22 cellular contexts compared by ENCODE assay signal in genomic region chr7:94514917-94515316, GRCh38. TPM values are rescaled to one million over a fixed set of nuclear protein-coding genes. Genes with fewer than 3 reads are reported as not detected.
DNase-seq lines count a peak whose midpoint lies in the region; ATAC-seq and TF ChIP-seq lines count a peak whose summit lies in the region.
"Had no signal": no experiment of that assay in that cellular context is flagged by ENCODE, and none has a peak within 500 bp of the region (broad histone marks: within the 10 kb centered on the region; RNA-seq: fewer than 3 reads in every experiment).

No MANE protein-coding gene starts in this region.

- H2AFZ ChIP-seq in IMR-90 (replicated peaks; ENCODE audit: low read length, poor library complexity): no peak overlapping the region

- no peak overlapping the region for H3K9ac ChIP-seq in IMR-90 (ENCODE audit: low read depth, low read length)

- intact Hi-C loops in CD4-positive, alpha-beta T cell (cut with DNase I, micrococcal nuclease): loop anchor here (10.0 kb wide), 2 partner anchors 140 to 1390 kb away; partner anchors contain the start of gene SGCE (in 1 of the 2)
- intact Hi-C loops in IMR-90 (cut with micrococcal nuclease): loop anchor here (10.0 kb wide), 1 partner anchor 140 kb away; the partner anchor contains the start of gene SGCE
- intact Hi-C loops in dorsolateral prefrontal cortex (cut with DNase I): loop anchor here (5.0 to 10.0 kb wide), 2 partner anchors 392 to 730 kb away; partner anchors contain the start of gene PPP1R9A (in 2 of the 2)
- intact Hi-C loops in head of caudate nucleus (cut with DNase I): loop anchor here (5.0 to 10.0 kb wide), 2 partner anchors 142 to 530 kb away; partner anchors contain the start of gene SGCE

- H3K56ac ChIP-seq in IMR-90 (ENCODE audit: extremely low read depth, insufficient read depth, low read length): no peak overlapping the region

- no peak overlapping the region for H4K8ac ChIP-seq in IMR-90 (ENCODE audit: low read depth in 2 of 2, low read length in 2 of 2)

- H3K9me3 Mint-ChIP-seq in CD4-positive, alpha-beta T cell: no peaks in the 10 kb centered on the region
- no peaks in the 10 kb centered on the region for H3K9me3 Mint-ChIP-seq in activated T-helper 17 cell treated with anti-CD3 and anti-CD28 coated beads, Interleukin-2, amount 50 U/mL, for 72 hours
- H3K9me3 Mint-ChIP-seq in mesothelial cell of epicardium: no peaks in the 10 kb centered on the region
- H3K9me3 Mint-ChIP-seq: activated naive CD8-positive, alpha-beta T cell treated with anti-CD3 and anti-CD28 coated beads, Interleukin-2, amount 50 U/mL, for 24 hours; CD4-positive, alpha-beta memory T cell; IgD-negative memory B cell; immature natural killer cell; naive thymus-derived CD8-positive, alpha-beta T cell had no signal

- no peak overlapping the region for H2BK20ac ChIP-seq in IMR-90 (ENCODE audit: low read depth, low read length)

- H2AK5ac ChIP-seq in IMR-90 (ENCODE audit: low read depth, low read length): no peak overlapping the region

- no peak for TF ChIP-seq RAD21 in IMR-90 (IDR thresholded peaks at IDR 0.05; ENCODE audit: low read length)

- H3K18ac ChIP-seq in IMR-90 (ENCODE audit: low read depth, low read length): no peak overlapping the region

- no peak for ATAC-seq in CD4-positive, alpha-beta T cell (ENCODE audit: poor library complexity)
- ATAC-seq in IMR-90 (ENCODE audit: low read depth) (no peak), GM21786 (IDR thresholded peaks at IDR 0.05; ENCODE audit: unreplicated experiment) (no peak)
- ATAC-seq in activated T-helper 17 cell treated with anti-CD3 and anti-CD28 coated beads, Interleukin-2, amount 50 U/mL, for 72 hours (replicated peaks): no peak
- ATAC-seq: activated CD8-positive, alpha-beta T cell treated with anti-CD3 and anti-CD28 coated beads, Interleukin-2, amount 10 ng/mL, durations not matched to agents 7 days and 5 days; activated naive CD8-positive, alpha-beta T cell treated with anti-CD3 and anti-CD28 coated beads, Interleukin-2, amount 50 U/mL, for 24 hours; left ventricle myocardium superior; naive thymus-derived CD8-positive, alpha-beta T cell; stimulated activated naive CD8-positive, alpha-beta T cell treated with anti-CD3 and anti-CD28 coated beads, Interleukin-15, Interleukin-2, amounts not matched to agents 100 U/mL and 50 U/mL, for 24 hours had no signal

- H3K79me1 ChIP-seq in IMR-90 (ENCODE audit: low read depth in 1 of 2, low read length in 2 of 2): peaks cover 10 to 23% of the 10 kb centered on the region in 2 experiments; a peak in 3 of 4 replicates

- H3K4me2 ChIP-seq in IMR-90 (ENCODE audit: low read depth, low read length): no peak overlapping the region

- H3K36me3 Mint-ChIP-seq in CD4-positive, alpha-beta T cell (ENCODE audit: low read depth): peaks cover 21% of the 10 kb centered on the region
- H3K36me3 Mint-ChIP-seq in activated T-helper 17 cell treated with anti-CD3 and anti-CD28 coated beads, Interleukin-2, amount 50 U/mL, for 72 hours (ENCODE audit: low read depth): peaks cover 42% of the 10 kb centered on the region
- H3K36me3 Mint-ChIP-seq in mesothelial cell of epicardium: peaks cover 6% of the 10 kb centered on the region
- H3K36me3 Mint-ChIP-seq: IgD-negative memory B cell had no signal

- no peak overlapping the region for H2BK120ac ChIP-seq in IMR-90 (ENCODE audit: low read depth, low read length)

- TF ChIP-seq POLR2A in IMR-90 (IDR thresholded peaks at IDR 0.05; ENCODE audit: low read depth, low read length): no peak

- no peak overlapping the region for H3K4me3 Mint-ChIP-seq in CD4-positive, alpha-beta T cell
- H3K4me3 Mint-ChIP-seq in activated T-helper 17 cell treated with anti-CD3 and anti-CD28 coated beads, Interleukin-2, amount 50 U/mL, for 72 hours: peak overlapping the region; percentile 22
- no peak overlapping the region for H3K4me3 Mint-ChIP-seq in mesothelial cell of epicardium
- H3K4me3 Mint-ChIP-seq: activated CD8-positive, alpha-beta T cell treated with anti-CD3 and anti-CD28 coated beads, Interleukin-2, amount 10 ng/mL, durations not matched to agents 7 days and 5 days; activated naive CD8-positive, alpha-beta T cell treated with anti-CD3 and anti-CD28 coated beads, Interleukin-2, amount 50 U/mL, for 24 hours had no signal

- H3K27me3 Mint-ChIP-seq in CD4-positive, alpha-beta T cell: no peaks in the 10 kb centered on the region
- H3K27me3 Mint-ChIP-seq in activated T-helper 17 cell treated with anti-CD3 and anti-CD28 coated beads, Interleukin-2, amount 50 U/mL, for 72 hours: no peaks in the 10 kb centered on the region
- no peaks in the 10 kb centered on the region for H3K27me3 Mint-ChIP-seq in mesothelial cell of epicardium (ENCODE audit: low read depth)
- H3K27me3 Mint-ChIP-seq: activated naive CD8-positive, alpha-beta T cell treated with anti-CD3 and anti-CD28 coated beads, Interleukin-2, amount 50 U/mL, for 24 hours; CD4-positive, alpha-beta memory T cell; IgD-negative memory B cell; naive thymus-derived CD8-positive, alpha-beta T cell had no signal

- H3K27me3 ChIP-seq in CD4-positive, alpha-beta T cell (ENCODE audit: control insufficient read depth, insufficient read depth, low read length): no peaks in the 10 kb centered on the region
- H3K27me3 ChIP-seq in IMR-90 (ENCODE audit: control insufficient read depth, insufficient read depth, low read length) (no peaks in the 10 kb centered on the region), dorsolateral prefrontal cortex (no peaks in the 10 kb centered on the region)

- no TSS peak for BruUV-seq in IMR-90 (replicated peaks; lab: Mats Ljungman, UMichigan)

- H3K4me1 ChIP-seq in IMR-90 (ENCODE audit: control insufficient read depth, insufficient read depth, low read length): peaks cover 2% of the 10 kb centered on the region; the same call in 1 of the 2 replicates

- no peak overlapping the region for H3K14ac ChIP-seq in IMR-90 (replicated peaks; ENCODE audit: low read depth, low read length)

- H2BK15ac ChIP-seq in IMR-90 (ENCODE audit: low read depth, low read length): no peak overlapping the region

- H3K23ac ChIP-seq in IMR-90 (ENCODE audit: low read depth, low read length): no peak overlapping the region

- no peak overlapping the region for H3K4me3 ChIP-seq in IMR-90 (ENCODE audit: insufficient read depth, low read depth, low read length)
- H3K4me3 ChIP-seq in dorsolateral prefrontal cortex: no peak overlapping the region

- no peak overlapping the region for H4K5ac ChIP-seq in IMR-90 (ENCODE audit: low read depth, low read length)

- H4K91ac ChIP-seq in IMR-90 (ENCODE audit: insufficient read depth, low read depth, low read length): no peak overlapping the region

- POLR2A ChIA-PET in CD4-positive, alpha-beta T cell (lab: Charles Lee): no interaction called here
- POLR2A ChIA-PET in IMR-90 (lab: Charles Lee; ENCODE audit: unreplicated experiment): no interaction called here

- H3K27ac ChIP-seq in CD4-positive, alpha-beta T cell (ENCODE audit: low read depth, low read length): no peak overlapping the region
- no peak overlapping the region for H3K27ac ChIP-seq in IMR-90 (ENCODE audit: insufficient read depth, low read length)
- no peak overlapping the region for H3K27ac ChIP-seq in dorsolateral prefrontal cortex

- dilution Hi-C loops in IMR-90 (cut with HindIII; ENCODE audit: low sequenced_read_pairs, unreplicated experiment): no loop called here

- TF ChIP-seq CTCF in CD4-positive, alpha-beta T cell (IDR thresholded peaks at IDR 0.05): no peak
- no peak for TF ChIP-seq CTCF in IMR-90 (conservative IDR thresholded peaks at IDR 0.05; ENCODE audit: low read depth, low read length)
- no peak for TF ChIP-seq CTCF in mesothelial cell of epicardium (IDR thresholded peaks at IDR 0.05; ENCODE audit: unreplicated experiment)
- TF ChIP-seq CTCF in dorsolateral prefrontal cortex (IDR thresholded peaks at IDR 0.05 in 54 of 56, conservative IDR thresholded peaks at IDR 0.05 in 2 of 56; ENCODE audit: low read depth in 1 of 56, partially characterized antibody in 56 of 56): no peak

- no peaks in the 10 kb centered on the region for H3K36me3 ChIP-seq in IMR-90 (ENCODE audit: control insufficient read depth, insufficient read depth, low read length)

- CTCF ChIA-PET in CD4-positive, alpha-beta T cell (lab: Charles Lee): no interaction called here
- CTCF ChIA-PET in IMR-90 (lab: Yijun Ruan, JAX): interaction anchor here (0.6 kb wide), 1 partner anchor 1176 kb away, joined by 4 read pairs; no protein-coding TSS in a partner anchor

- no peaks in the 10 kb centered on the region for H3K9me3 ChIP-seq in CD4-positive, alpha-beta T cell (ENCODE audit: control insufficient read depth, low read length)
- H3K9me3 ChIP-seq in IMR-90 (ENCODE audit: control insufficient read depth, insufficient read depth, low read length): no peaks in the 10 kb centered on the region

- no peak for DNase-seq in CD4-positive, alpha-beta T cell
- no peak for DNase-seq in IMR-90
- DNase-seq in mesothelial cell of epicardium (ENCODE audit: low spot score in 2 of 2, unreplicated experiment in 2 of 2): no peak
- DNase-seq in dorsolateral prefrontal cortex: no peak
- no peak for DNase-seq in head of caudate nucleus
- DNase-seq: activated CD4-positive, alpha-beta T cell treated with anti-CD3 and anti-CD28 coated beads for 1 hour; activated CD8-positive, alpha-beta T cell treated with anti-CD3 and anti-CD28 coated beads, Interleukin-2, amount 10 ng/mL, durations not matched to agents 7 days and 5 days; activated gamma-delta T cell; activated naive CD8-positive, alpha-beta T cell treated with anti-CD3 and anti-CD28 coated beads, Interleukin-2, amount 50 U/mL, for 24 hours; activated T-cell treated with anti-CD3 and anti-CD28 coated beads for 4 hours; CD4-positive, alpha-beta memory T cell; cerebellar nuclear complex; DMS 273 treated with DMSO at 0.1 percent for 48 hours; immature natural killer cell; left ventricle myocardium superior; naive thymus-derived CD8-positive, alpha-beta T cell; NCI-H526 treated with DMSO at 0.1 percent for 48 hours; stimulated activated CD4-positive, alpha-beta T cell treated with anti-CD3 and anti-CD28 coated beads, Interleukin-4, amount 100 ng/mL, for 4 hours; stimulated activated naive CD8-positive, alpha-beta T cell treated with anti-CD3 and anti-CD28 coated beads, Interleukin-15, Interleukin-2, amounts not matched to agents 100 U/mL and 50 U/mL, for 24 hours had no signal

- H2BK5ac ChIP-seq in IMR-90 (ENCODE audit: low read depth, low read length, poor library complexity, severe bottlenecking): no peak overlapping the region

- no peaks in the 10 kb centered on the region for H4K20me1 ChIP-seq in IMR-90 (ENCODE audit: insufficient read depth, low read length)

- H3K27ac Mint-ChIP-seq in CD4-positive, alpha-beta T cell: peak overlapping the region; percentile 19
- peak overlapping the region; percentile 42 for H3K27ac Mint-ChIP-seq in activated T-helper 17 cell treated with anti-CD3 and anti-CD28 coated beads, Interleukin-2, amount 50 U/mL, for 72 hours
- peak overlapping the region; percentile 81 for H3K27ac Mint-ChIP-seq in mesothelial cell of epicardium
- H3K27ac Mint-ChIP-seq: activated CD8-positive, alpha-beta T cell treated with anti-CD3 and anti-CD28 coated beads, Interleukin-2, amount 10 ng/mL, durations not matched to agents 7 days and 5 days; activated naive CD8-positive, alpha-beta T cell treated with anti-CD3 and anti-CD28 coated beads, Interleukin-2, amount 50 U/mL, for 24 hours had no signal

- in situ Hi-C loops in IMR-90 (cut with MboI; ENCODE audit: low sequenced_read_pairs): no loop called here

- H3K4ac ChIP-seq in IMR-90 (ENCODE audit: low read depth, low read length): no peak overlapping the region

- no peaks in the 10 kb centered on the region for H3K9me1 ChIP-seq in IMR-90 (ENCODE audit: insufficient read depth, low read length)

- peaks cover 55% of the 10 kb centered on the region for H3K4me1 Mint-ChIP-seq in CD4-positive, alpha-beta T cell (ENCODE audit: low read depth)
- peaks cover 45% of the 10 kb centered on the region for H3K4me1 Mint-ChIP-seq in activated T-helper 17 cell treated with anti-CD3 and anti-CD28 coated beads, Interleukin-2, amount 50 U/mL, for 72 hours
- peaks cover 50% of the 10 kb centered on the region for H3K4me1 Mint-ChIP-seq in mesothelial cell of epicardium

- no peak overlapping the region for H2AK9ac ChIP-seq in IMR-90 (replicated peaks; ENCODE audit: low read depth, low read length, poor library complexity)

RNA-seq across cellular contexts. Expression of gene CASD1, which starts 5.3 kb away (rescaled TPM):
- 10 to 100 TPM; 16.5 to 21.9 TPM for total RNA-seq in CD4-positive, alpha-beta T cell
- total RNA-seq in IMR-90 (2012; rRNA removed): 4.5 and 11.9 TPM in 2 replicates
- 2.7 and 4.0 TPM in 2 replicates for polyA plus RNA-seq in IMR-90 (2012; rRNA removed)
- 0.46 and 0.47 TPM in 2 replicates for polyA plus RNA-seq in IMR-90 (2012; cell fraction: cytosol; rRNA removed)
- 1.7 and 6.7 TPM in 2 replicates for polyA plus RNA-seq in IMR-90 (2012; cell fraction: nucleus; rRNA removed; ENCODE audit: low replicate concordance)
- 10 to 100 TPM; 14.2 to 26.6 TPM for total RNA-seq in activated T-helper 17 cell treated with anti-CD3 and anti-CD28 coated beads, Interleukin-2, amount 50 U/mL, for 72 hours
- 27.4 to 35.6 TPM (median 29.2 TPM) in 3 replicates for total RNA-seq in mesothelial cell of epicardium
- 10 to 100 TPM; 32.8 to 82.0 (median 57.2) TPM for total RNA-seq in dorsolateral prefrontal cortex

Comparison
In these comparisons a context has a peak if more than half of its experiments do, and no peak if none do; other contexts are left out.
1. H3K27ac Mint-ChIP-seq: peak in every context shown above with its lines; median percentile 81 in mesothelial cell of epicardium; 42 in activated T-helper 17 cell treated with anti-CD3 and anti-CD28 coated beads, Interleukin-2, amount 50 U/mL, for 72 hours; 19 in CD4-positive, alpha-beta T cell.